ENCODE assay signal across 11 cellular contexts in genomic region chr6:104539173-104539572, GRCh38.
"Had no signal": no experiment of that assay in that cellular context is flagged by ENCODE, and none has a peak within 500 bp of the region (broad histone marks: within the 10 kb centered on the region; RNA-seq: fewer than 3 reads in every experiment).

No MANE protein-coding gene starts in this region.

- H3K4me2 ChIP-seq: GM23338 had no signal

- H3K4me3 Mint-ChIP-seq: GM23338, H9, HFFc6 had no signal

- ATAC-seq: GM23338, HCT116 had no signal

- H3K27ac ChIP-seq: GM23248 had no signal

- H2AFZ ChIP-seq: GM23248, GM23338 had no signal

- DNase-seq: GM23248, GOT3, H7, H9, HCEC 1CT, HFFc6 had no signal

- H3K9me3 ChIP-seq: HAP-1 had no signal

- H3K9ac ChIP-seq: GM23248 had no signal

- H3K4me3 ChIP-seq: GM23248, GM23338, HAP-1 had no signal

- H3K4me1 ChIP-seq: HAP-1 had no signal

- H3K9me3 Mint-ChIP-seq: GM23338, H9, HFFc6 had no signal

- H3K36me3 ChIP-seq: HAP-1 had no signal

- FAIRE-seq: H1, H54 had no signal

- H3K27ac Mint-ChIP-seq: GM23338, H9, HFFc6 had no signal
